Comparison of ENCODE assay signal across 9 cellular contexts in the genomic region with DNA sequence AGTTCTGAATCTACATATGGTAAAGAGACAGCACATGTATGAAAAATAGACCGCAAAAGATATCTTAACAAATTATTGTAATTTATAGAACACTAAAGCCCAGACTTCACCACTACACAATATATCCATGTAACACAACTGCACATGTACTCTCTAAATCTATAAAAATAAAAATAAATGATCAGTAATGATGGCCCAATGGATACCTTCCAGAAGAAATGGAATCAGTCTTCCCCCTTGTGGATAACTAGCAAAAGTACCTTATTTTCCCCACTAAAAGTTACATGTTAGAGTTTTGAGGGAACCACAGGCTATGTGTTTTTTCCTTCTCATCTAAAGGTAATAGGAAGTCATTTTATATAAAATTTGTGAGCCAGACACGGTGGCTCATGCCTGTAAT. TPM values are rescaled to one million over a fixed set of nuclear protein-coding genes. Genes with fewer than 3 reads are reported as not detected.
DNase-seq lines count a peak whose midpoint lies in the region; ATAC-seq and TF ChIP-seq lines count a peak whose summit lies in the region.
"Had no signal": no experiment of that assay in that cellular context is flagged by ENCODE, and none has a peak within 500 bp of the region (broad histone marks: within the 10 kb centered on the region; RNA-seq: fewer than 3 reads in every experiment).

No MANE protein-coding gene starts in this region.

- no peaks in the 10 kb centered on the region for H3K9me2 ChIP-seq in OCI-LY7 (ENCODE audit: insufficient read depth, low read length)

- peaks cover 27% of the 10 kb centered on the region for H3K4me1 ChIP-seq in left ventricle myocardium inferior
- peaks cover 77% of the 10 kb centered on the region for H3K4me1 ChIP-seq in OCI-LY7 (ENCODE audit: insufficient read depth, low read length, poor library complexity, severe bottlenecking)
- peaks cover 5 to 21% (median 20%) of the 10 kb centered on the region in 4 donors for H3K4me1 ChIP-seq in esophagus muscularis mucosa

- no peaks in the 10 kb centered on the region for H3K9me3 ChIP-seq in left ventricle myocardium inferior (replicated peaks)
- H3K9me3 ChIP-seq in OCI-LY7 (ENCODE audit: low read length): no peaks in the 10 kb centered on the region; the same call in 1 of the 2 replicates
- no peaks in the 10 kb centered on the region for H3K9me3 ChIP-seq in esophagus muscularis mucosa

- H3K36me3 ChIP-seq in left ventricle myocardium inferior (no peaks in the 10 kb centered on the region), OCI-LY7 (ENCODE audit: insufficient read depth, low read length) (no peaks in the 10 kb centered on the region; the same call in 1 of the 2 replicates), esophagus muscularis mucosa (no peaks in the 10 kb centered on the region)

- no peak overlapping the region for H3K27ac ChIP-seq in left ventricle myocardium inferior (replicated peaks)
- H3K27ac ChIP-seq in OCI-LY7 (ENCODE audit: low read depth, low read length, poor library complexity, severe bottlenecking): peak overlapping the region; percentile 33
- H3K27ac ChIP-seq in esophagus muscularis mucosa (replicated peaks in 1 of 4): no peak overlapping the region
- no peak overlapping the region for H3K27ac ChIP-seq in caudate nucleus (ENCODE audit: low read depth, low read length)

- H3K4me3 ChIP-seq in left ventricle myocardium inferior: no peak overlapping the region
- no peak overlapping the region for H3K4me3 ChIP-seq in OCI-LY7 (ENCODE audit: low read depth, low read length, poor library complexity, severe bottlenecking)
- no peak overlapping the region for H3K4me3 ChIP-seq in esophagus muscularis mucosa

- DNase-seq in left ventricle myocardium inferior (no peak), Right ventricle myocardium inferior (ENCODE audit: missing footprints) (no peak), OCI-LY7 (ENCODE audit: low spot score) (peak; percentile 45), esophagus muscularis mucosa (ENCODE audit: extremely low spot score) (no peak), GDM1 (lab: John Stamatoyannopoulos, UW) (no peak), caudate nucleus (lab: John Stamatoyannopoulos, UW) (no peak), hippocampal formation (lab: John Stamatoyannopoulos, UW) (no peak)
- DNase-seq: activated gamma-delta T cell had no signal

- BruUV-seq in OCI-LY7 (replicated peaks; lab: Mats Ljungman, UMichigan): no TSS peak

- intact Hi-C loops in left ventricle myocardium inferior (cut with micrococcal nuclease): no loop called here
- intact Hi-C loops in Right ventricle myocardium inferior (cut with DNase I): no loop called here
- intact Hi-C loops in OCI-LY7 (cut with micrococcal nuclease; ENCODE audit: unreplicated experiment): no loop called here
- intact Hi-C loops in esophagus muscularis mucosa (cut with DNase I): no loop called here

- TF ChIP-seq EP300 in esophagus muscularis mucosa (IDR thresholded peaks at IDR 0.05): no peak

- no peak for ATAC-seq in Right ventricle myocardium inferior
- no peak for ATAC-seq in GM19395 (IDR thresholded peaks at IDR 0.05; ENCODE audit: unreplicated experiment)

- no peaks in the 10 kb centered on the region for H4K20me1 ChIP-seq in OCI-LY7 (ENCODE audit: insufficient read depth, low read length)

- CTCF ChIA-PET in OCI-LY7 (lab: Charles Lee; ENCODE audit: unreplicated experiment): no interaction called here

- TF ChIP-seq POLR2A in esophagus muscularis mucosa (IDR thresholded peaks at IDR 0.05; ENCODE audit: low read depth): no peak

- H3K79me2 ChIP-seq in OCI-LY7 (ENCODE audit: insufficient read depth, low read depth, low read length): no peaks in the 10 kb centered on the region

- H3K4me2 ChIP-seq in OCI-LY7 (ENCODE audit: low read length): 0 out of 2 replicates have a peak overlapping the region, but pooled peaks have one; percentile 6

- H3K27me3 ChIP-seq in left ventricle myocardium inferior (ENCODE audit: low read depth) (no peaks in the 10 kb centered on the region), esophagus muscularis mucosa (no peaks in the 10 kb centered on the region)

- H2AFZ ChIP-seq in OCI-LY7 (ENCODE audit: low read length): peak overlapping the region; percentile 49; the same call in 1 of the 2 replicates

- POLR2A ChIA-PET in OCI-LY7 (lab: Charles Lee): interaction anchor here (1.4 to 2.0 kb wide), 5 partner anchors 8 to 49 kb away, joined by 3 to 25 read pairs (median 5); a partner anchor contains a TSS

- WGBS in esophagus muscularis mucosa: 93% methylated on average over 2 of the region's 2 CpGs

- TF ChIP-seq CTCF in left ventricle myocardium inferior (IDR thresholded peaks at IDR 0.05; ENCODE audit: borderline replicate concordance): peak; percentile 23
- peak; percentile 74 for TF ChIP-seq CTCF in OCI-LY7 (conservative IDR thresholded peaks at IDR 0.05; ENCODE audit: low read length)
- peak in 2 of 3 experiments; percentile 14 to 16 for TF ChIP-seq CTCF in esophagus muscularis mucosa (IDR thresholded peaks at IDR 0.05)

RNA-seq across cellular contexts. Expression of a gene that starts 25.7 kb away (rescaled TPM):
- 4.9 TPM for total RNA-seq in left ventricle myocardium inferior
- total RNA-seq in Right ventricle myocardium inferior: 4.2 TPM
- total RNA-seq in OCI-LY7 (2014; rRNA removed; shearing (Covaris generic)): 2.3 and 6.0 TPM in 2 replicates
- 7.3 and 9.1 TPM in 2 replicates for total RNA-seq in OCI-LY7 (2022)
- total RNA-seq in esophagus muscularis mucosa: 10 to 100 TPM in 3 of 4 donors, 1 to 10 TPM in 1; 4.6 to 13.0 (median 11.7) TPM

RNA-seq across cellular contexts. Expression of a gene that starts 45.8 kb away (rescaled TPM):
- total RNA-seq in left ventricle myocardium inferior: 77.7 TPM
- 81.7 TPM for total RNA-seq in Right ventricle myocardium inferior
- 40.2 and 45.7 TPM in 2 replicates for total RNA-seq in OCI-LY7 (2014; rRNA removed; shearing (Covaris generic))
- total RNA-seq in OCI-LY7 (2022): 101 and 145 TPM in 2 replicates
- total RNA-seq in esophagus muscularis mucosa: 10 to 100 TPM; 29.7 to 73.5 (median 57.7) TPM

RNA-seq across cellular contexts. Expression of a gene that starts 46.0 kb away (rescaled TPM):
- total RNA-seq in left ventricle myocardium inferior (65.5 TPM), Right ventricle myocardium inferior (66.8 TPM), OCI-LY7 (2022) (55.7 and 59.7 TPM in 2 replicates), esophagus muscularis mucosa (10 to 100 TPM; 40.5 to 63.3 (median 45.8) TPM)
- total RNA-seq in OCI-LY7 (2014; rRNA removed; shearing (Covaris generic)): 61.8 and 89.7 TPM in 2 replicates

Comparison
In these comparisons a context has a peak if more than half of its experiments do, and no peak if none do; other contexts are left out.
1. CTCF ChIP-seq: peak in every context shown above with its lines; median percentile 74 in OCI-LY7; 23 in left ventricle myocardium inferior; 15 in esophagus muscularis mucosa.